Comparison of ENCODE assay signal across 9 cellular contexts in genomic region chr22:37284807-37285355, GRCh38. TPM values are rescaled to one million over a fixed set of nuclear protein-coding genes. Genes with fewer than 3 reads are reported as not detected.
DNase-seq lines count a peak whose midpoint lies in the region; ATAC-seq and TF ChIP-seq lines count a peak whose summit lies in the region.
"Had no signal": no experiment of that assay in that cellular context is flagged by ENCODE, and none has a peak within 500 bp of the region (broad histone marks: within the 10 kb centered on the region; RNA-seq: fewer than 3 reads in every experiment).

No MANE protein-coding gene starts in this region.

- peak overlapping the region in 9 of 12 donors; percentile 19 to 73 (median 43) for H3K4me3 ChIP-seq in heart left ventricle

- TF ChIP-seq POLR2A in heart left ventricle (IDR thresholded peaks at IDR 0.05): no peak

- H3K27ac Mint-ChIP-seq in activated CD4-positive, alpha-beta memory T cell treated with anti-CD3 and anti-CD28 coated beads, Interleukin-2, amount 10 ng/mL, durations not matched to agents 7 days and 5 days: peak overlapping the region; percentile 95

- 8 to 18% (median 12%) methylated on average over 10 to 14 of the region's 14 CpGs for WGBS in heart left ventricle, 4 donors

- POLR2A ChIA-PET in activated CD4-positive, alpha-beta memory T cell treated with anti-CD3 and anti-CD28 coated beads, Interleukin-2, amount 10 ng/mL, durations not matched to agents 7 days and 5 days (lab: Charles Lee): interaction anchor here (0.8 to 7.4 kb wide), 8 partner anchors 9 to 201 kb away, joined by 3 to 80 read pairs (median 6); partner anchors contain the start of gene MFNG

- peaks cover 0 to 66% (median 0%) of the 10 kb centered on the region in 12 donors for H3K4me1 ChIP-seq in heart left ventricle

- peaks cover 72% of the 10 kb centered on the region for H3K4me1 Mint-ChIP-seq in activated CD4-positive, alpha-beta memory T cell treated with anti-CD3 and anti-CD28 coated beads, Interleukin-2, amount 10 ng/mL, durations not matched to agents 7 days and 5 days

- H3K27me3 ChIP-seq in heart left ventricle: peaks cover 0 to 49% (median 4%) of the 10 kb centered on the region in 9 donors

- peaks cover 66% of the 10 kb centered on the region for H3K36me3 Mint-ChIP-seq in activated CD4-positive, alpha-beta memory T cell treated with anti-CD3 and anti-CD28 coated beads, Interleukin-2, amount 10 ng/mL, durations not matched to agents 7 days and 5 days (ENCODE audit: low read depth)

- intact Hi-C loops in heart left ventricle (cut with DNase I): no loop called here

- no peaks in the 10 kb centered on the region for H3K9me3 ChIP-seq in heart left ventricle

- no peaks in the 10 kb centered on the region for H3K9me3 Mint-ChIP-seq in activated CD4-positive, alpha-beta memory T cell treated with anti-CD3 and anti-CD28 coated beads, Interleukin-2, amount 10 ng/mL, durations not matched to agents 7 days and 5 days

- H3K27me3 Mint-ChIP-seq in activated CD4-positive, alpha-beta memory T cell treated with anti-CD3 and anti-CD28 coated beads, Interleukin-2, amount 10 ng/mL, durations not matched to agents 7 days and 5 days: no peaks in the 10 kb centered on the region

- ATAC-seq in heart left ventricle: peak; percentile 76 to 86 (median 81)
- ATAC-seq in stimulated activated naive CD8-positive, alpha-beta T cell treated with anti-CD3 and anti-CD28 coated beads, Interleukin-15, Interleukin-2, amounts not matched to agents 100 U/mL and 50 U/mL, for 24 hours: no peak

- peak overlapping the region in 5 of 12 donors; percentile 10 to 94 (median 39) for H3K27ac ChIP-seq in heart left ventricle

- DNase-seq in stimulated activated CD4-positive, alpha-beta T cell treated with anti-CD3 and anti-CD28 coated beads, Interleukin-4, amount 100 ng/mL, for 1 hour: peak; percentile 39
- DNase-seq in stimulated activated CD4-positive, alpha-beta T cell treated with anti-CD3 and anti-CD28 coated beads, Interleukin-1b, Interleukin-23, amount 100 ng/mL, for 48 hours: no peak
- DNase-seq in activated CD4-positive, alpha-beta memory T cell treated with anti-CD3 and anti-CD28 coated beads, Interleukin-2, amount 10 ng/mL, durations not matched to agents 7 days and 5 days: peak; percentile 59
- DNase-seq in heart left ventricle (peak; percentile 62 to 84 (median 65)), NCI-H187 (lab: John Stamatoyannopoulos, UW) (no peak), AG08396 (ENCODE audit: low spot score) (no peak), NCI-H526 treated with DMSO at 0.1 percent for 48 hours (lab: John Stamatoyannopoulos, UW) (no peak)
- peak; percentile 48 for DNase-seq in stimulated activated naive CD8-positive, alpha-beta T cell treated with anti-CD3 and anti-CD28 coated beads, Interleukin-15, Interleukin-2, amounts not matched to agents 100 U/mL and 50 U/mL, for 24 hours

- H3K4me3 Mint-ChIP-seq in activated CD4-positive, alpha-beta memory T cell treated with anti-CD3 and anti-CD28 coated beads, Interleukin-2, amount 10 ng/mL, durations not matched to agents 7 days and 5 days: peak overlapping the region; percentile 94

- no peak for TF ChIP-seq CTCF in heart left ventricle (IDR thresholded peaks at IDR 0.05)

- H3K36me3 ChIP-seq in heart left ventricle: peaks cover 0 to 38% (median 0%) of the 10 kb centered on the region in 9 donors

- CTCF ChIA-PET in activated CD4-positive, alpha-beta memory T cell treated with anti-CD3 and anti-CD28 coated beads, Interleukin-2, amount 10 ng/mL, durations not matched to agents 7 days and 5 days (lab: Charles Lee): interaction anchor here (0.6 to 3.4 kb wide), 8 partner anchors 15 to 1227 kb away, joined by 3 to 10 read pairs (median 4); no protein-coding TSS in a partner anchor

RNA-seq across cellular contexts. Expression of gene CYTH4, which starts 2.6 kb away (rescaled TPM):
- total RNA-seq in activated CD4-positive, alpha-beta memory T cell treated with anti-CD3 and anti-CD28 coated beads, Interleukin-2, amount 10 ng/mL, durations not matched to agents 7 days and 5 days: 100 to 1,000 TPM; 114 to 126 TPM
- 10 to 100 TPM in 2 of 9 donors, 1 to 10 TPM in 7; 2.5 to 57.8 (median 4.4) TPM for total RNA-seq in heart left ventricle
- polyA plus RNA-seq in heart left ventricle: 1 to 10 TPM; 2.4 to 2.5 TPM
- polyA plus RNA-seq: BJ had no signal

RNA-seq across cellular contexts. Expression of gene RAC2, which starts 40.8 kb away (rescaled TPM):
- total RNA-seq in activated CD4-positive, alpha-beta memory T cell treated with anti-CD3 and anti-CD28 coated beads, Interleukin-2, amount 10 ng/mL, durations not matched to agents 7 days and 5 days: 1,000 to 10,000 TPM in 1 of 2 experiments, 100 to 1,000 TPM in 1; 984 to 1,005 TPM
- 10 to 100 TPM in 2 of 9 donors, 1 to 10 TPM in 7; 1.4 to 60.5 (median 3.8) TPM for total RNA-seq in heart left ventricle
- 1 to 10 TPM; 1.3 to 4.6 TPM for polyA plus RNA-seq in heart left ventricle

Comparison
In these comparisons a context has a peak if more than half of its experiments do, and no peak if none do; other contexts are left out.
1. DNase-seq: peak in stimulated activated CD4-positive, alpha-beta T cell treated with anti-CD3 and anti-CD28 coated beads, Interleukin-4, amount 100 ng/mL, for 1 hour (single experiment), activated CD4-positive, alpha-beta memory T cell treated with anti-CD3 and anti-CD28 coated beads, Interleukin-2, amount 10 ng/mL, durations not matched to agents 7 days and 5 days (single experiment), heart left ventricle (5 of 5) and stimulated activated naive CD8-positive, alpha-beta T cell treated with anti-CD3 and anti-CD28 coated beads, Interleukin-15, Interleukin-2, amounts not matched to agents 100 U/mL and 50 U/mL, for 24 hours (single experiment); none in stimulated activated CD4-positive, alpha-beta T cell treated with anti-CD3 and anti-CD28 coated beads, Interleukin-1b, Interleukin-23, amount 100 ng/mL, for 48 hours (single experiment), NCI-H187 (0 of 2), AG08396 (single experiment) and NCI-H526 treated with DMSO at 0.1 percent for 48 hours (single experiment).
2. RNA of gene RAC2, which starts 40.8 kb away (total RNA-seq): 984 to 1,005 TPM in activated CD4-positive, alpha-beta memory T cell treated with anti-CD3 and anti-CD28 coated beads, Interleukin-2, amount 10 ng/mL, durations not matched to agents 7 days and 5 days; 1.4 to 60.5 TPM in heart left ventricle; every median in the first group is over 10 times any median in the second.